Comparison of ENCODE assay signal across 1 cellular context in the genomic region with DNA sequence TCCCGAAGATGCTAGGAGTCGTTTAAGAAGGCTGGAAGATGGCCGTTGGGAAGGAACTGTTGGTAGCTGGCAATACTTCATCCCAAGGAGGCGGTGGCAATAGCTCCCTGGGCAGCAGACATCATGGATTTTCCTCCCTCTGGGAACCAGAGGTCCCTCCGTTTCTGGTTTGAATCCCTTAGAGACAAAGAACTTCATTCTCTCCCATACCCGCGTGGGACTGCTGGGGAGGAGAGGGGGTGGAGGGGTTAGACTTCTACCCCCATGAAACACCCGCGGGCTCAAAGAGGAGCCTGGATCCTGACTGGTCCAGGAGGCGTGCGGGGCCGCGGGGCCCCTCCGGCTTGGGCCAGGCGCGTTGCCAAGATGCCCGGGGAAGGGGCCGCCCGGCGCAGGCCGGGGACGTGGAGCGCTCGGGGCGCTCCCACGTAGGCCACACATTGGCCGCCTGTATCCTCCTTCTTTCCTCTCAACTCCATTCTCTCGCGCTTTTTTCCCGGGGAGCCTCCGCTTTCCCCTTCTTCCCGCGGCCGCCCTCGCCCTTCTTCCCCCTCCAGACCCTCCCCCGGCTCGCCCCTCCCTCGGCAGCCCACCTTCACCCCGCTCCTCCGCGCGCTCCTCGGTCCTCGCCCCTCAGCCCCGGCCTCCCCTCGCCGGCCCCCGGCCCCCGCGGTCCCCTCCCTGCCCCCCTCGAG.
A peak's percentile ranks its signal among the peaks of the same experiment; 100 is the strongest.
TF ChIP-seq lines count a peak whose summit lies in the region.

No MANE protein-coding gene starts in this region.

TF ChIP-seq in A549, 52 proteins besides CTCF, POLR2A, EP300 and RAD21:
- no peak for TF ChIP-seq CBX2 (IDR thresholded peaks at IDR 0.05; ENCODE audit: borderline replicate concordance, low read depth)
- TF ChIP-seq, protein P1, sequence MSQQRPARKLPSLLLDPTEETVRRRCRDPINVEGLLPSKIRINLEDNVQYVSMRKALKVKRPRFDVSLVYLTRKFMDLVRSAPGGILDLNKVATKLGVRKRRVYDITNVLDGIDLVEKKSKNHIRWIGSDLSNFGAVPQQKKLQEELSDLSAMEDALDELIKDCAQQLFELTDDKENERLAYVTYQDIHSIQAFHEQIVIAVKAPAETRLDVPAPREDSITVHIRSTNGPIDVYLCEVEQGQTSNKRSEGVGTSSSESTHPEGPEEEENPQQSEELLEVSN (IDR thresholded peaks at IDR 0.05; ENCODE audit: borderline replicate concordance, low read depth), result 0 out of 2 replicates have a peak, but pooled peaks have one; percentile 2
- TF ChIP-seq TFCP2L1 (CRISPR knock-in tag; IDR thresholded peaks at IDR 0.05), result no peak
- no peak for TF ChIP-seq RNF2 (IDR thresholded peaks at IDR 0.05; ENCODE audit: borderline replicate concordance, low read depth)
- TF ChIP-seq, protein P2, sequence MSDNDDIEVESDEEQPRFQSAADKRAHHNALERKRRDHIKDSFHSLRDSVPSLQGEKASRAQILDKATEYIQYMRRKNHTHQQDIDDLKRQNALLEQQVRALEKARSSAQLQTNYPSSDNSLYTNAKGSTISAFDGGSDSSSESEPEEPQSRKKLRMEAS (IDR thresholded peaks at IDR 0.05), result peak; percentile 21; the same call in 1 of the 2 replicates
- TF ChIP-seq, protein P3, sequence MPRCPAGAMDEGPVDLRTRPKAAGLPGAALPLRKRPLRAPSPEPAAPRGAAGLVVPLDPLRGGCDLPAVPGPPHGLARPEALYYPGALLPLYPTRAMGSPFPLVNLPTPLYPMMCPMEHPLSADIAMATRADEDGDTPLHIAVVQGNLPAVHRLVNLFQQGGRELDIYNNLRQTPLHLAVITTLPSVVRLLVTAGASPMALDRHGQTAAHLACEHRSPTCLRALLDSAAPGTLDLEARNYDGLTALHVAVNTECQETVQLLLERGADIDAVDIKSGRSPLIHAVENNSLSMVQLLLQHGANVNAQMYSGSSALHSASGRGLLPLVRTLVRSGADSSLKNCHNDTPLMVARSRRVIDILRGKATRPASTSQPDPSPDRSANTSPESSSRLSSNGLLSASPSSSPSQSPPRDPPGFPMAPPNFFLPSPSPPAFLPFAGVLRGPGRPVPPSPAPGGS (IDR thresholded peaks at IDR 0.05), result peak; percentile 40; the same call in 2 of the 3 replicates
- no peak for TF ChIP-seq ZFP36 (IDR thresholded peaks at IDR 0.05; ENCODE audit: borderline replicate concordance, partially characterized antibody)
- no peak for TF ChIP-seq NFE2L2 (conservative IDR thresholded peaks at IDR 0.05; ENCODE audit: low read length)
- no peak for TF ChIP-seq FOSB (CRISPR knock-in tag; IDR thresholded peaks at IDR 0.05)
- no peak for TF ChIP-seq SMC3 (IDR thresholded peaks at IDR 0.05)
- no peak for TF ChIP-seq SREBF2 (IDR thresholded peaks at IDR 0.05)
- TF ChIP-seq FOSL2 (IDR thresholded peaks at IDR 0.05), result no peak
- no peak for TF ChIP-seq FOSL2 (CRISPR knock-in tag; IDR thresholded peaks at IDR 0.05)
- no peak for TF ChIP-seq NR3C1 (IDR thresholded peaks at IDR 0.05)
- TF ChIP-seq HOXB5 (CRISPR knock-in tag; IDR thresholded peaks at IDR 0.05), result no peak
- no peak for TF ChIP-seq MAZ (IDR thresholded peaks at IDR 0.05; ENCODE audit: borderline replicate concordance, low read depth, low read length)
- TF ChIP-seq, protein P4, sequence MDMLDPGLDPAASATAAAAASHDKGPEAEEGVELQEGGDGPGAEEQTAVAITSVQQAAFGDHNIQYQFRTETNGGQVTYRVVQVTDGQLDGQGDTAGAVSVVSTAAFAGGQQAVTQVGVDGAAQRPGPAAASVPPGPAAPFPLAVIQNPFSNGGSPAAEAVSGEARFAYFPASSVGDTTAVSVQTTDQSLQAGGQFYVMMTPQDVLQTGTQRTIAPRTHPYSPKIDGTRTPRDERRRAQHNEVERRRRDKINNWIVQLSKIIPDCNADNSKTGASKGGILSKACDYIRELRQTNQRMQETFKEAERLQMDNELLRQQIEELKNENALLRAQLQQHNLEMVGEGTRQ (IDR thresholded peaks at IDR 0.05), result no peak
- TF ChIP-seq KDM1A (IDR thresholded peaks at IDR 0.05; ENCODE audit: low read depth), result no peak
- no peak for TF ChIP-seq HOXA7 (CRISPR knock-in tag; IDR thresholded peaks at IDR 0.05)
- no peak for TF ChIP-seq HEYL (CRISPR knock-in tag; IDR thresholded peaks at IDR 0.05)
- TF ChIP-seq MAFK (IDR thresholded peaks at IDR 0.05; ENCODE audit: partially characterized antibody), result no peak
- peak; percentile 60; the same call in 1 of the 2 replicates for TF ChIP-seq PHF8 (IDR thresholded peaks at IDR 0.05; ENCODE audit: borderline replicate concordance, low read depth)
- TF ChIP-seq RARB (CRISPR knock-in tag; IDR thresholded peaks at IDR 0.05), result no peak
- no peak for TF ChIP-seq JUNB (IDR thresholded peaks at IDR 0.05)
- TF ChIP-seq ESRRA (IDR thresholded peaks at IDR 0.05; ENCODE audit: borderline replicate concordance, low read length), result no peak
- TF ChIP-seq, protein P5, sequence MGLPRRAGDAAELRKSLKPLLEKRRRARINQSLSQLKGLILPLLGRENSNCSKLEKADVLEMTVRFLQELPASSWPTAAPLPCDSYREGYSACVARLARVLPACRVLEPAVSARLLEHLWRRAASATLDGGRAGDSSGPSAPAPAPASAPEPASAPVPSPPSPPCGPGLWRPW (IDR thresholded peaks at IDR 0.05), result no peak
- TF ChIP-seq KDM5A (IDR thresholded peaks at IDR 0.05), result no peak
- TF ChIP-seq ZNF302 (CRISPR knock-in tag; IDR thresholded peaks at IDR 0.05), result no peak
